In genomic region chr4:17096692-17097091, GRCh38 we compare ENCODE assay signal across 32 cellular contexts.
"Had no signal": no experiment of that assay in that cellular context is flagged by ENCODE, and none has a peak within 500 bp of the region (broad histone marks: within the 10 kb centered on the region; RNA-seq: fewer than 3 reads in every experiment).

No MANE protein-coding gene starts in this region.

- H3K27me3 ChIP-seq: ascending aorta, breast epithelium, cardiac muscle cell, gastroesophageal sphincter, heart right ventricle had no signal

- H3K36me3 ChIP-seq: ascending aorta, breast epithelium, cardiac muscle cell, esophagus muscularis mucosa, gastroesophageal sphincter, heart right ventricle had no signal

- H3K9me3 ChIP-seq: ascending aorta, breast epithelium, esophagus muscularis mucosa, gastroesophageal sphincter, heart right ventricle had no signal

- FAIRE-seq: colon, TTC549 had no signal

- H3K4me1 ChIP-seq: ascending aorta, breast epithelium had no signal

- H3K27ac ChIP-seq: ascending aorta, breast epithelium, cardiac muscle cell, esophagus muscularis mucosa, gastroesophageal sphincter, heart right ventricle, VCaP had no signal

- ATAC-seq: activated naive CD4-positive, alpha-beta T cell treated with anti-CD3 and anti-CD28 coated beads, Interleukin-2, amount 50 U/mL, for 72 hours; activated T-cell treated with anti-CD3 and anti-CD28 coated beads, Interleukin-2, amount 50 U/mL, for 72 hours; effector memory CD8-positive, alpha-beta T cell; gastroesophageal sphincter; heart right ventricle had no signal

- H3K4me3 ChIP-seq: ascending aorta, breast epithelium, cardiac muscle cell, esophagus muscularis mucosa, gastroesophageal sphincter, heart right ventricle had no signal

- DNase-seq: activated CD4-positive, alpha-beta memory T cell treated with anti-CD3 and anti-CD28 coated beads, Interleukin-2, amount 10 ng/mL, durations not matched to agents 7 days and 5 days; activated CD4-positive, alpha-beta T cell treated with anti-CD3 and anti-CD28 coated beads for 1 hour; activated CD4-positive, alpha-beta T cell treated with anti-CD3 and anti-CD28 coated beads for 4 hours; activated CD4-positive, alpha-beta T cell treated with anti-CD3 and anti-CD28 coated beads, Interleukin-2, amount 10 ng/mL, durations not matched to agents 7 days and 5 days; activated CD4-positive, alpha-beta T cell treated with anti-CD3 and anti-CD28 coated beads, Interleukin-2, amount 50 U/mL, for 4 hours; activated CD8-positive, alpha-beta memory T cell treated with anti-CD3 and anti-CD28 coated beads, Interleukin-2, amount 50 U/mL, for 48 hours; activated gamma-delta T cell; activated naive CD4-positive, alpha-beta T cell; activated naive CD4-positive, alpha-beta T cell treated with anti-CD3 and anti-CD28 coated beads, Interleukin-2, amount 10 ng/mL, durations not matched to agents 7 days and 5 days; activated naive CD8-positive, alpha-beta T cell treated with anti-CD3 and anti-CD28 coated beads, Interleukin-2, amount 10 ng/mL, durations not matched to agents 7 days and 5 days; activated T-cell treated with anti-CD3 and anti-CD28 coated beads for 4 hours; activated T-cell treated with anti-CD3 and anti-CD28 coated beads, Interleukin-2, amount 50 U/mL, for 24 hours; activated T-cell treated with anti-CD3 and anti-CD28 coated beads, Interleukin-2, amount 50 U/mL, for 72 hours; central memory CD4-positive, alpha-beta T cell; cerebellar nuclear complex; cortex of kidney; dermis blood vessel endothelial cell; effector CD4-positive, alpha-beta T cell; effector memory CD8-positive, alpha-beta T cell; erythroblast; foreskin melanocyte; heart right ventricle; T-helper 2 cell had no signal
